In genomic region chr6:30814137-30815084, GRCh38 we compare ENCODE assay signal across 1 cellular context.
TF ChIP-seq lines count a peak whose summit lies in the region.

No MANE protein-coding gene starts in this region.

TF ChIP-seq in K562, 482 proteins besides CTCF, POLR2A, EP300 and RAD21 (continued from another document and continues in another):
- TF ChIP-seq, protein P1, sequence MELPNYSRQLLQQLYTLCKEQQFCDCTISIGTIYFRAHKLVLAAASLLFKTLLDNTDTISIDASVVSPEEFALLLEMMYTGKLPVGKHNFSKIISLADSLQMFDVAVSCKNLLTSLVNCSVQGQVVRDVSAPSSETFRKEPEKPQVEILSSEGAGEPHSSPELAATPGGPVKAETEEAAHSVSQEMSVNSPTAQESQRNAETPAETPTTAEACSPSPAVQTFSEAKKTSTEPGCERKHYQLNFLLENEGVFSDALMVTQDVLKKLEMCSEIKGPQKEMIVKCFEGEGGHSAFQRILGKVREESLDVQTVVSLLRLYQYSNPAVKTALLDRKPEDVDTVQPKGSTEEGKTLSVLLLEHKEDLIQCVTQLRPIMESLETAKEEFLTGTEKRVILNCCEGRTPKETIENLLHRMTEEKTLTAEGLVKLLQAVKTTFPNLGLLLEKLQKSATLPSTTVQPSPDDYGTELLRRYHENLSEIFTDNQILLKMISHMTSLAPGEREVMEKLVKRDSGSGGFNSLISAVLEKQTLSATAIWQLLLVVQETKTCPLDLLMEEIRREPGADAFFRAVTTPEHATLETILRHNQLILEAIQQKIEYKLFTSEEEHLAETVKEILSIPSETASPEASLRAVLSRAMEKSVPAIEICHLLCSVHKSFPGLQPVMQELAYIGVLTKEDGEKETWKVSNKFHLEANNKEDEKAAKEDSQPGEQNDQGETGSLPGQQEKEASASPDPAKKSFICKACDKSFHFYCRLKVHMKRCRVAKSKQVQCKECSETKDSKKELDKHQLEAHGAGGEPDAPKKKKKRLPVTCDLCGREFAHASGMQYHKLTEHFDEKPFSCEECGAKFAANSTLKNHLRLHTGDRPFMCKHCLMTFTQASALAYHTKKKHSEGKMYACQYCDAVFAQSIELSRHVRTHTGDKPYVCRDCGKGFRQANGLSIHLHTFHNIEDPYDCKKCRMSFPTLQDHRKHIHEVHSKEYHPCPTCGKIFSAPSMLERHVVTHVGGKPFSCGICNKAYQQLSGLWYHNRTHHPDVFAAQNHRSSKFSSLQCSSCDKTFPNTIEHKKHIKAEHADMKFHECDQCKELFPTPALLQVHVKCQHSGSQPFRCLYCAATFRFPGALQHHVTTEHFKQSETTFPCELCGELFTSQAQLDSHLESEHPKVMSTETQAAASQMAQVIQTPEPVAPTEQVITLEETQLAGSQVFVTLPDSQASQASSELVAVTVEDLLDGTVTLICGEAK (IDR thresholded peaks at IDR 0.05), result no peak
- TF ChIP-seq, protein P1 (CRISPR knock-in tag; IDR thresholded peaks at IDR 0.05), result no peak
- no peak; the same call in 1 of the 2 replicates for TF ChIP-seq ZNF766 (CRISPR knock-in tag; conservative IDR thresholded peaks at IDR 0.05)
- TF ChIP-seq MTF1 (CRISPR knock-in tag; IDR thresholded peaks at IDR 0.05; ENCODE audit: borderline replicate concordance), result no peak
- peak; percentile 12; the same call in 1 of the 2 replicates for TF ChIP-seq MAFF (IDR thresholded peaks at IDR 0.05; ENCODE audit: low read length)
- TF ChIP-seq MYNN (IDR thresholded peaks at IDR 0.05), result no peak
- no peak for TF ChIP-seq MYNN (CRISPR knock-in tag; IDR thresholded peaks at IDR 0.05)
- TF ChIP-seq BMI1 (IDR thresholded peaks at IDR 0.05; ENCODE audit: low read length), result no peak
- TF ChIP-seq SMARCB1 (IDR thresholded peaks at IDR 0.05; ENCODE audit: insufficient read length, low read depth), result no peak
- TF ChIP-seq, protein P2, sequence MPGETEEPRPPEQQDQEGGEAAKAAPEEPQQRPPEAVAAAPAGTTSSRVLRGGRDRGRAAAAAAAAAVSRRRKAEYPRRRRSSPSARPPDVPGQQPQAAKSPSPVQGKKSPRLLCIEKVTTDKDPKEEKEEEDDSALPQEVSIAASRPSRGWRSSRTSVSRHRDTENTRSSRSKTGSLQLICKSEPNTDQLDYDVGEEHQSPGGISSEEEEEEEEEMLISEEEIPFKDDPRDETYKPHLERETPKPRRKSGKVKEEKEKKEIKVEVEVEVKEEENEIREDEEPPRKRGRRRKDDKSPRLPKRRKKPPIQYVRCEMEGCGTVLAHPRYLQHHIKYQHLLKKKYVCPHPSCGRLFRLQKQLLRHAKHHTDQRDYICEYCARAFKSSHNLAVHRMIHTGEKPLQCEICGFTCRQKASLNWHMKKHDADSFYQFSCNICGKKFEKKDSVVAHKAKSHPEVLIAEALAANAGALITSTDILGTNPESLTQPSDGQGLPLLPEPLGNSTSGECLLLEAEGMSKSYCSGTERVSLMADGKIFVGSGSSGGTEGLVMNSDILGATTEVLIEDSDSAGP (CRISPR knock-in tag; IDR thresholded peaks at IDR 0.05), result no peak
- TF ChIP-seq ZNF589 (CRISPR knock-in tag; IDR thresholded peaks at IDR 0.05; ENCODE audit: low read depth), result peak; percentile 85
- no peak for TF ChIP-seq ZNF253 (CRISPR knock-in tag; conservative IDR thresholded peaks at IDR 0.05)
- no peak for TF ChIP-seq ZBTB5 (IDR thresholded peaks at IDR 0.05)
- TF ChIP-seq GABPB1 (CRISPR knock-in tag; IDR thresholded peaks at IDR 0.05), result no peak
- no peak for TF ChIP-seq HNRNPK (IDR thresholded peaks at IDR 0.05; ENCODE audit: low read depth, low read length, poor library complexity, severe bottlenecking)
- TF ChIP-seq, protein P3, sequence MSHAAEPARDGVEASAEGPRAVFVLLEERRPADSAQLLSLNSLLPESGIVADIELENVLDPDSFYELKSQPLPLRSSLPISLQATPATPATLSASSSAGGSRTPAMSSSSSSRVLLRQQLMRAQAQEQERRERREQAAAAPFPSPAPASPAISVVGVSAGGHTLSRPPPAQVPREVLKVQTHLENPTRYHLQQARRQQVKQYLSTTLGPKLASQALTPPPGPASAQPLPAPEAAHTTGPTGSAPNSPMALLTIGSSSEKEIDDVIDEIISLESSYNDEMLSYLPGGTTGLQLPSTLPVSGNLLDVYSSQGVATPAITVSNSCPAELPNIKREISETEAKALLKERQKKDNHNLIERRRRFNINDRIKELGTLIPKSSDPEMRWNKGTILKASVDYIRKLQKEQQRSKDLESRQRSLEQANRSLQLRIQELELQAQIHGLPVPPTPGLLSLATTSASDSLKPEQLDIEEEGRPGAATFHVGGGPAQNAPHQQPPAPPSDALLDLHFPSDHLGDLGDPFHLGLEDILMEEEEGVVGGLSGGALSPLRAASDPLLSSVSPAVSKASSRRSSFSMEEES (CRISPR knock-in tag; IDR thresholded peaks at IDR 0.05), result no peak
- no peak for TF ChIP-seq FOXP4 (CRISPR knock-in tag; IDR thresholded peaks at IDR 0.05; ENCODE audit: borderline replicate concordance)
- TF ChIP-seq, protein P4, sequence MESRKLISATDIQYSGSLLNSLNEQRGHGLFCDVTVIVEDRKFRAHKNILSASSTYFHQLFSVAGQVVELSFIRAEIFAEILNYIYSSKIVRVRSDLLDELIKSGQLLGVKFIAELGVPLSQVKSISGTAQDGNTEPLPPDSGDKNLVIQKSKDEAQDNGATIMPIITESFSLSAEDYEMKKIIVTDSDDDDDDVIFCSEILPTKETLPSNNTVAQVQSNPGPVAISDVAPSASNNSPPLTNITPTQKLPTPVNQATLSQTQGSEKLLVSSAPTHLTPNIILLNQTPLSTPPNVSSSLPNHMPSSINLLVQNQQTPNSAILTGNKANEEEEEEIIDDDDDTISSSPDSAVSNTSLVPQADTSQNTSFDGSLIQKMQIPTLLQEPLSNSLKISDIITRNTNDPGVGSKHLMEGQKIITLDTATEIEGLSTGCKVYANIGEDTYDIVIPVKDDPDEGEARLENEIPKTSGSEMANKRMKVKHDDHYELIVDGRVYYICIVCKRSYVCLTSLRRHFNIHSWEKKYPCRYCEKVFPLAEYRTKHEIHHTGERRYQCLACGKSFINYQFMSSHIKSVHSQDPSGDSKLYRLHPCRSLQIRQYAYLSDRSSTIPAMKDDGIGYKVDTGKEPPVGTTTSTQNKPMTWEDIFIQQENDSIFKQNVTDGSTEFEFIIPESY (CRISPR knock-in tag; IDR thresholded peaks at IDR 0.05), result no peak
- TF ChIP-seq CHCHD3 (CRISPR knock-in tag; IDR thresholded peaks at IDR 0.05), result no peak
- TF ChIP-seq RNF2 (IDR thresholded peaks at IDR 0.05), result no peak
- TF ChIP-seq THRB (CRISPR knock-in tag; conservative IDR thresholded peaks at IDR 0.05), result peak; percentile 69; the same call in 1 of the 2 replicates
- TF ChIP-seq CEBPZ (IDR thresholded peaks at IDR 0.05; ENCODE audit: borderline replicate concordance, low read depth, low read length), result no peak
- no peak for TF ChIP-seq CBX3 (IDR thresholded peaks at IDR 0.05; ENCODE audit: borderline replicate concordance in 1 of 2, low read length in 2 of 2)
- no peak for TF ChIP-seq ZNF445 (CRISPR knock-in tag; IDR thresholded peaks at IDR 0.05; ENCODE audit: low read depth)
- TF ChIP-seq, protein P5, sequence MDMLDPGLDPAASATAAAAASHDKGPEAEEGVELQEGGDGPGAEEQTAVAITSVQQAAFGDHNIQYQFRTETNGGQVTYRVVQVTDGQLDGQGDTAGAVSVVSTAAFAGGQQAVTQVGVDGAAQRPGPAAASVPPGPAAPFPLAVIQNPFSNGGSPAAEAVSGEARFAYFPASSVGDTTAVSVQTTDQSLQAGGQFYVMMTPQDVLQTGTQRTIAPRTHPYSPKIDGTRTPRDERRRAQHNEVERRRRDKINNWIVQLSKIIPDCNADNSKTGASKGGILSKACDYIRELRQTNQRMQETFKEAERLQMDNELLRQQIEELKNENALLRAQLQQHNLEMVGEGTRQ (CRISPR knock-in tag; IDR thresholded peaks at IDR 0.05), result peak; percentile 71
- no peak for TF ChIP-seq ZZZ3 (IDR thresholded peaks at IDR 0.05)
- peak; percentile 38; the same call in 1 of the 2 replicates for TF ChIP-seq PYGO2 (tag; IDR thresholded peaks at IDR 0.05)
- peak; percentile 50; the same call in 1 of the 2 replicates for TF ChIP-seq BCOR (IDR thresholded peaks at IDR 0.05)
